In the genomic region with DNA sequence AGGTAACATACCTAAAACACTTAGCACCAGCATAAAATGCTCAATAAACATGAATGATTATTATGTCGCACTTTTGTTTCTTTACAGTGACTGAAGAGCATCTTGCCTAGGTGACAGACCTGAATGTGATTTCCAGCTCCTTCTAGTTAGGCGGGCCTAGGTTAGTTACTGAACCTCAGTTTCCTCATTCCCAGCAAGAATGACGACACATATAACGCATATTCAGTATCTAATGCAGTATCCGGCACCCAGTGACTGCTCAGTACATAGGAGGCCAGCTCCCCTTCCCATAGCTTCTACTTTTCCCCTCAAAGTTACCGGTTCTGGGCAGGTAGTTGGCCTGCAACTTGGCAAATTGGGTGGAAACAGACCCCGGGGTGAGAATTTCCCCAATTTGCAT, we compare ENCODE assay signal across 1 cellular context.
TF ChIP-seq lines count a peak whose summit lies in the region.

No MANE protein-coding gene starts in this region.

TF ChIP-seq in K562, 482 proteins besides CTCF, POLR2A, EP300 and RAD21 (continued from another document):
- TF ChIP-seq, protein P1, sequence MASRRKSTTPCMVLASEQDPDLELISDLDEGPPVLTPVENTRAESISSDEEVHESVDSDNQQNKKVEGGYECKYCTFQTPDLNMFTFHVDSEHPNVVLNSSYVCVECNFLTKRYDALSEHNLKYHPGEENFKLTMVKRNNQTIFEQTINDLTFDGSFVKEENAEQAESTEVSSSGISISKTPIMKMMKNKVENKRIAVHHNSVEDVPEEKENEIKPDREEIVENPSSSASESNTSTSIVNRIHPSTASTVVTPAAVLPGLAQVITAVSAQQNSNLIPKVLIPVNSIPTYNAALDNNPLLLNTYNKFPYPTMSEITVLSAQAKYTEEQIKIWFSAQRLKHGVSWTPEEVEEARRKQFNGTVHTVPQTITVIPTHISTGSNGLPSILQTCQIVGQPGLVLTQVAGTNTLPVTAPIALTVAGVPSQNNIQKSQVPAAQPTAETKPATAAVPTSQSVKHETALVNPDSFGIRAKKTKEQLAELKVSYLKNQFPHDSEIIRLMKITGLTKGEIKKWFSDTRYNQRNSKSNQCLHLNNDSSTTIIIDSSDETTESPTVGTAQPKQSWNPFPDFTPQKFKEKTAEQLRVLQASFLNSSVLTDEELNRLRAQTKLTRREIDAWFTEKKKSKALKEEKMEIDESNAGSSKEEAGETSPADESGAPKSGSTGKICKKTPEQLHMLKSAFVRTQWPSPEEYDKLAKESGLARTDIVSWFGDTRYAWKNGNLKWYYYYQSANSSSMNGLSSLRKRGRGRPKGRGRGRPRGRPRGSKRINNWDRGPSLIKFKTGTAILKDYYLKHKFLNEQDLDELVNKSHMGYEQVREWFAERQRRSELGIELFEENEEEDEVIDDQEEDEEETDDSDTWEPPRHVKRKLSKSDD (conservative IDR thresholded peaks at IDR 0.05; ENCODE audit: low read length) = no peak
- TF ChIP-seq, protein P2, sequence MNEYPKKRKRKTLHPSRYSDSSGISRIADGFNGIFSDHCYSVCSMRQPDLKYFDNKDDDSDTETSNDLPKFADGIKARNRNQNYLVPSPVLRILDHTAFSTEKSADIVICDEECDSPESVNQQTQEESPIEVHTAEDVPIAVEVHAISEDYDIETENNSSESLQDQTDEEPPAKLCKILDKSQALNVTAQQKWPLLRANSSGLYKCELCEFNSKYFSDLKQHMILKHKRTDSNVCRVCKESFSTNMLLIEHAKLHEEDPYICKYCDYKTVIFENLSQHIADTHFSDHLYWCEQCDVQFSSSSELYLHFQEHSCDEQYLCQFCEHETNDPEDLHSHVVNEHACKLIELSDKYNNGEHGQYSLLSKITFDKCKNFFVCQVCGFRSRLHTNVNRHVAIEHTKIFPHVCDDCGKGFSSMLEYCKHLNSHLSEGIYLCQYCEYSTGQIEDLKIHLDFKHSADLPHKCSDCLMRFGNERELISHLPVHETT (CRISPR knock-in tag; conservative IDR thresholded peaks at IDR 0.05 in 1 of 2, IDR thresholded peaks at IDR 0.05 in 1 of 2) = no peak
- 0 out of 2 replicates have a peak, but pooled peaks have one; percentile 32 for TF ChIP-seq ZNF175 (CRISPR knock-in tag; IDR thresholded peaks at IDR 0.05; ENCODE audit: low read depth)
- no peak for TF ChIP-seq HIVEP1 (CRISPR knock-in tag; IDR thresholded peaks at IDR 0.05)
- no peak for TF ChIP-seq PHF8 (IDR thresholded peaks at IDR 0.05; ENCODE audit: borderline replicate concordance, low read length)
- TF ChIP-seq RBM17 (IDR thresholded peaks at IDR 0.05; ENCODE audit: borderline replicate concordance, low read depth, low read length) = no peak
- no peak for TF ChIP-seq CXXC5 (CRISPR knock-in tag; IDR thresholded peaks at IDR 0.05)
- TF ChIP-seq MTF1 (CRISPR knock-in tag; IDR thresholded peaks at IDR 0.05; ENCODE audit: borderline replicate concordance) = no peak
- no peak for TF ChIP-seq KAT2B (IDR thresholded peaks at IDR 0.05; ENCODE audit: low read depth, low read length)
- TF ChIP-seq, protein P3, sequence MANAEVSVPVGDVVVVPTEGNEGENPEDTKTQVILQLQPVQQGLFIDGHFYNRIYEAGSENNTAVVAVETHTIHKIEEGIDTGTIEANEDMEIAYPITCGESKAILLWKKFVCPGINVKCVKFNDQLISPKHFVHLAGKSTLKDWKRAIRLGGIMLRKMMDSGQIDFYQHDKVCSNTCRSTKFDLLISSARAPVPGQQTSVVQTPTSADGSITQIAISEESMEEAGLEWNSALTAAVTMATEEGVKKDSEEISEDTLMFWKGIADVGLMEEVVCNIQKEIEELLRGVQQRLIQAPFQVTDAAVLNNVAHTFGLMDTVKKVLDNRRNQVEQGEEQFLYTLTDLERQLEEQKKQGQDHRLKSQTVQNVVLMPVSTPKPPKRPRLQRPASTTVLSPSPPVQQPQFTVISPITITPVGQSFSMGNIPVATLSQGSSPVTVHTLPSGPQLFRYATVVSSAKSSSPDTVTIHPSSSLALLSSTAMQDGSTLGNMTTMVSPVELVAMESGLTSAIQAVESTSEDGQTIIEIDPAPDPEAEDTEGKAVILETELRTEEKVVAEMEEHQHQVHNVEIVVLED (CRISPR knock-in tag; IDR thresholded peaks at IDR 0.05) = no peak
- peak; percentile 25; the same call in 1 of the 2 replicates for TF ChIP-seq JUND (IDR thresholded peaks at IDR 0.05; ENCODE audit: borderline replicate concordance, low read depth, low read length)
- no peak for TF ChIP-seq JUND (tag; IDR thresholded peaks at IDR 0.05; ENCODE audit: borderline replicate concordance, low read depth, low read length)
- no peak for TF ChIP-seq NCOR1 (IDR thresholded peaks at IDR 0.05)
- TF ChIP-seq CBFA2T3 (IDR thresholded peaks at IDR 0.05) = no peak
- TF ChIP-seq SOX6 (IDR thresholded peaks at IDR 0.05) = no peak
